Comparison of ENCODE assay signal across 1 cellular context in genomic region chr19:38849147-38849745, GRCh38.
TF ChIP-seq lines count a peak whose summit lies in the region.

No MANE protein-coding gene starts in this region.

TF ChIP-seq in HEK293, 187 proteins besides CTCF, POLR2A, EP300 and RAD21 (continued from another document and continues in another):
- TF ChIP-seq ZNF518A (tag by site-specific recombination; conservative IDR thresholded peaks at IDR 0.05; ENCODE audit: low read depth): no peak
- TF ChIP-seq ZFP41 (tag by site-specific recombination; IDR thresholded peaks at IDR 0.05; ENCODE audit: borderline replicate concordance): no peak
- no peak for TF ChIP-seq ZNF558 (tag by site-specific recombination; IDR thresholded peaks at IDR 0.05)
- TF ChIP-seq OSR2 (tag by site-specific recombination; IDR thresholded peaks at IDR 0.05): no peak
- peak; percentile 87 for TF ChIP-seq PATZ1 (tag by site-specific recombination; IDR thresholded peaks at IDR 0.05)
- peak; percentile 88 for TF ChIP-seq SP2 (tag by site-specific recombination; IDR thresholded peaks at IDR 0.05)
- no peak for TF ChIP-seq ZNF155 (tag by site-specific recombination; IDR thresholded peaks at IDR 0.05)
- TF ChIP-seq ZNF398 (tag by site-specific recombination; IDR thresholded peaks at IDR 0.05): peak; percentile 60; the same call in 1 of the 2 replicates
- peak; percentile 17; the same call in 1 of the 2 replicates for TF ChIP-seq PRDM10 (tag by site-specific recombination; IDR thresholded peaks at IDR 0.05)
- TF ChIP-seq ZNF266 (tag by site-specific recombination; IDR thresholded peaks at IDR 0.05; ENCODE audit: low read depth): no peak; the same call in 1 of the 2 replicates
- TF ChIP-seq ZSCAN16 (tag by site-specific recombination; IDR thresholded peaks at IDR 0.05): 0 out of 2 replicates have a peak, but pooled peaks have one; percentile 32
- TF ChIP-seq ZNF302 (tag by site-specific recombination; IDR thresholded peaks at IDR 0.05; ENCODE audit: low read depth): no peak
- TF ChIP-seq GLIS2 (tag by site-specific recombination; IDR thresholded peaks at IDR 0.05): no peak; the same call in 1 of the 2 replicates
- TF ChIP-seq ZBTB1 (tag by site-specific recombination; IDR thresholded peaks at IDR 0.05): no peak; the same call in 1 of the 2 replicates
- TF ChIP-seq MEIS1 (CRISPR knock-in tag; IDR thresholded peaks at IDR 0.05; ENCODE audit: borderline replicate concordance): no peak
- no peak for TF ChIP-seq TRIM28 (IDR thresholded peaks at IDR 0.05; ENCODE audit: borderline replicate concordance, low read length)
- no peak for TF ChIP-seq ZNF621 (tag by site-specific recombination; IDR thresholded peaks at IDR 0.05)
- no peak for TF ChIP-seq ZNF341 (tag by site-specific recombination; IDR thresholded peaks at IDR 0.05; ENCODE audit: low read depth)
- no peak for TF ChIP-seq ZNF148 (tag by site-specific recombination; IDR thresholded peaks at IDR 0.05; ENCODE audit: borderline replicate concordance)
- no peak for TF ChIP-seq GLI2 (tag by site-specific recombination; IDR thresholded peaks at IDR 0.05; ENCODE audit: borderline replicate concordance, low read depth)
- no peak for TF ChIP-seq ZNF707 (tag by site-specific recombination; IDR thresholded peaks at IDR 0.05)
- no peak for TF ChIP-seq YY1 (tag by site-specific recombination; IDR thresholded peaks at IDR 0.05)
- TF ChIP-seq ELK4 (IDR thresholded peaks at IDR 0.05; ENCODE audit: borderline replicate concordance, low read depth, low read length): no peak
- TF ChIP-seq ZNF48 (tag by site-specific recombination; IDR thresholded peaks at IDR 0.05): no peak
- no peak for TF ChIP-seq ZNF544 (tag by site-specific recombination; IDR thresholded peaks at IDR 0.05)
- no peak for TF ChIP-seq ZNF174 (tag by site-specific recombination; IDR thresholded peaks at IDR 0.05)
- no peak for TF ChIP-seq ZNF548 (tag by site-specific recombination; IDR thresholded peaks at IDR 0.05)
- no peak for TF ChIP-seq ZNF549 (tag by site-specific recombination; IDR thresholded peaks at IDR 0.05)
- TF ChIP-seq YY2 (tag by site-specific recombination; IDR thresholded peaks at IDR 0.05): no peak; the same call in 1 of the 2 replicates
- no peak for TF ChIP-seq ZNF214 (tag by site-specific recombination; IDR thresholded peaks at IDR 0.05; ENCODE audit: borderline replicate concordance)
- no peak for TF ChIP-seq GLI4 (tag by site-specific recombination; IDR thresholded peaks at IDR 0.05)
- TF ChIP-seq ZNF175 (tag by site-specific recombination; IDR thresholded peaks at IDR 0.05): no peak
- peak; percentile 88 for TF ChIP-seq KLF1 (tag by site-specific recombination; IDR thresholded peaks at IDR 0.05)
- TF ChIP-seq ZNF426 (tag by site-specific recombination; IDR thresholded peaks at IDR 0.05): no peak
- 0 out of 2 replicates have a peak, but pooled peaks have one; percentile 5 for TF ChIP-seq ZNF623 (tag by site-specific recombination; IDR thresholded peaks at IDR 0.05)
- no peak for TF ChIP-seq ZNF624 (tag by site-specific recombination; IDR thresholded peaks at IDR 0.05)
- peak; percentile 29; the same call in 1 of the 2 replicates for TF ChIP-seq ZBTB48 (tag by site-specific recombination; IDR thresholded peaks at IDR 0.05)
- no peak for TF ChIP-seq ZNF223 (tag by site-specific recombination; IDR thresholded peaks at IDR 0.05)
- TF ChIP-seq FEZF1 (tag by site-specific recombination; IDR thresholded peaks at IDR 0.05): no peak
- TF ChIP-seq ZNF629 (tag by site-specific recombination; IDR thresholded peaks at IDR 0.05): peak; percentile 65
- 0 out of 2 replicates have a peak, but pooled peaks have one; percentile 21 for TF ChIP-seq ZNF184 (tag by site-specific recombination; IDR thresholded peaks at IDR 0.05)
- no peak for TF ChIP-seq ZNF626 (tag by site-specific recombination; IDR thresholded peaks at IDR 0.05)
- no peak for TF ChIP-seq ZNF19 (tag by site-specific recombination; IDR thresholded peaks at IDR 0.05; ENCODE audit: low read depth)
- no peak for TF ChIP-seq ZNF23 (tag by site-specific recombination; IDR thresholded peaks at IDR 0.05; ENCODE audit: borderline replicate concordance)
- TF ChIP-seq ZNF366 (tag by site-specific recombination; conservative IDR thresholded peaks at IDR 0.05): peak; percentile 42
- no peak; the same call in 1 of the 2 replicates for TF ChIP-seq KLF17 (tag by site-specific recombination; IDR thresholded peaks at IDR 0.05)
- TF ChIP-seq ZNF37A (tag by site-specific recombination; IDR thresholded peaks at IDR 0.05): no peak
- no peak for TF ChIP-seq REPIN1 (tag by site-specific recombination; IDR thresholded peaks at IDR 0.05; ENCODE audit: low read depth)
- no peak for TF ChIP-seq ZNF221 (tag by site-specific recombination; IDR thresholded peaks at IDR 0.05; ENCODE audit: borderline replicate concordance)
- TF ChIP-seq ZXDB (tag by site-specific recombination; IDR thresholded peaks at IDR 0.05): peak; percentile 69
- TF ChIP-seq ZNF677 (tag by site-specific recombination; IDR thresholded peaks at IDR 0.05): no peak
- TF ChIP-seq EGR2 (tag by site-specific recombination; IDR thresholded peaks at IDR 0.05; ENCODE audit: low read depth): peak; percentile 97
